Comparison of ENCODE assay signal across 2 cellular contexts in genomic region chr16:28722852-28723650, GRCh38. TPM values are rescaled to one million over a fixed set of nuclear protein-coding genes. Genes with fewer than 3 reads are reported as not detected.
"Had no signal": no experiment of that assay in that cellular context is flagged by ENCODE, and none has a peak within 500 bp of the region (broad histone marks: within the 10 kb centered on the region; RNA-seq: fewer than 3 reads in every experiment).

No MANE protein-coding gene starts in this region.

RNA-seq across cellular contexts. Expression of gene NPIPB9, which starts 28.5 kb away (rescaled TPM):
- total RNA-seq: HT-29, IMR-90 had no signal
